In genomic region chr11:117807482-117808272, GRCh38 we compare ENCODE assay signal across 8 cellular contexts. TPM values are rescaled to one million over a fixed set of nuclear protein-coding genes. Genes with fewer than 3 reads are reported as not detected.
A peak's percentile ranks its signal among the peaks of the same experiment; 100 is the strongest.
DNase-seq lines count a peak whose midpoint lies in the region; ATAC-seq, FAIRE-seq and TF ChIP-seq lines count a peak whose summit lies in the region.

No MANE protein-coding gene starts in this region.

- no peaks in the 10 kb centered on the region for H3K27me3 ChIP-seq in SJCRH30
- H3K27me3 ChIP-seq in gastroesophageal sphincter, result peaks cover 38% of the 10 kb centered on the region
- H3K27me3 ChIP-seq in ovary, result no peaks in the 10 kb centered on the region

- H3K4me1 ChIP-seq in SJCRH30 (no peaks in the 10 kb centered on the region), gastroesophageal sphincter (peaks cover 0 to 17% (median 0%) of the 10 kb centered on the region in 3 donors), ovary (ENCODE audit: insufficient read depth) (peaks cover 4% of the 10 kb centered on the region)

- H3K4me3 ChIP-seq in SJCRH30 (no peak overlapping the region), gastroesophageal sphincter (no peak overlapping the region), ovary (no peak overlapping the region)

- DNase-seq in D721Med (ENCODE audit: insufficient read length, low spot score) (no peak), HTR-8/SVneo (ENCODE audit: insufficient read length, low spot score) (peak; percentile 63), SJCRH30 (peak; percentile 33 to 69), ovary (peak; percentile 60 to 86 (median 82)), urothelium cell line (ENCODE audit: low spot score) (peak; percentile 56), cortex of kidney (lab: John Stamatoyannopoulos, UW) (no peak)
- peak; percentile 48 to 74 (median 55) for DNase-seq in activated naive CD4-positive, alpha-beta T cell (lab: John Stamatoyannopoulos, UW)

- no peak overlapping the region for H3K27ac ChIP-seq in SJCRH30
- no peak overlapping the region for H3K27ac ChIP-seq in gastroesophageal sphincter
- H3K27ac ChIP-seq in ovary, result no peak overlapping the region

- H3K36me3 ChIP-seq in SJCRH30, result no peaks in the 10 kb centered on the region
- H3K36me3 ChIP-seq in gastroesophageal sphincter, result no peaks in the 10 kb centered on the region
- H3K36me3 ChIP-seq in ovary, result no peaks in the 10 kb centered on the region

- FAIRE-seq in D721Med (lab: Jason Lieb, UNC) (no peak), HTR-8/SVneo (lab: Jason Lieb, UNC) (no peak), urothelium cell line (lab: Jason Lieb, UNC) (no peak)

- TF ChIP-seq EP300 in gastroesophageal sphincter (IDR thresholded peaks at IDR 0.05) (no peak), ovary (IDR thresholded peaks at IDR 0.05) (no peak)

- 21 to 38% methylated on average over 4 of the region's 20 CpGs for WGBS in gastroesophageal sphincter (ENCODE audit: low coverage in 1 of 2), 2 donors
- 53 to 57% (median 55%) methylated on average over 20 of the region's 20 CpGs for WGBS in ovary, 3 donors

- H3K9me3 ChIP-seq in SJCRH30 (replicated peaks) (no peaks in the 10 kb centered on the region), gastroesophageal sphincter (no peaks in the 10 kb centered on the region), ovary (no peaks in the 10 kb centered on the region)

- intact Hi-C loops in ovary (cut with DNase I), result loop anchor here in 3 of 4 donors (5.0 to 10.0 kb wide), 3 partner anchors 245 to 383 kb away; no protein-coding TSS in a partner anchor

- TF ChIP-seq CTCF in D721Med (IDR thresholded peaks at IDR 0.05; ENCODE audit: insufficient read depth, missing control alignments) (peak; percentile 82), gastroesophageal sphincter (IDR thresholded peaks at IDR 0.05) (peak in 3 of 4 experiments; percentile 84 to 90 (median 90)), ovary (IDR thresholded peaks at IDR 0.05) (peak; percentile 72 to 87 (median 86))

- TF ChIP-seq POLR2A in gastroesophageal sphincter (IDR thresholded peaks at IDR 0.05) (no peak), ovary (IDR thresholded peaks at IDR 0.05) (no peak)

- peak; percentile 50 for ATAC-seq in gastroesophageal sphincter

RNA-seq across cellular contexts. Expression of gene DSCAML1, which starts 10.7 kb away (rescaled TPM):
- total RNA-seq in SJCRH30 (2014; rRNA removed; shearing (Covaris generic)), result not detected in 2 replicates
- total RNA-seq in gastroesophageal sphincter, result 1 to 10 TPM in 1 of 4 donors, under 1 TPM in 3; 0.35 to 2.5 (median 0.73) TPM
- 10 to 100 TPM in 5 of 7 donors, 1 to 10 TPM in 2; 2.3 to 16.5 (median 12.7) TPM for total RNA-seq in ovary
- polyA plus RNA-seq in ovary, result 1 to 10 TPM in 1 of 2 donors, under 1 TPM in 1; 0.77 to 2.2 TPM

RNA-seq across cellular contexts. Expression of gene FXYD2, which starts 16.9 kb away (rescaled TPM):
- 0.14 and 0.15 TPM in 2 replicates for total RNA-seq in SJCRH30 (2014; rRNA removed; shearing (Covaris generic))
- total RNA-seq in gastroesophageal sphincter (1 to 10 TPM in 2 of 4 donors, under 1 TPM in 2; 0.50 to 3.0 (median 1.2) TPM), ovary (10 to 100 TPM in 5 of 7 donors, 1 to 10 TPM in 2; 3.2 to 23.1 (median 14.7) TPM)
- polyA plus RNA-seq in ovary, result 1 to 10 TPM; 1.7 to 5.0 TPM

Comparison
In these comparisons a context has a peak if more than half of its experiments do, and no peak if none do; other contexts are left out.
1. DNase-seq: peak in HTR-8/SVneo (single experiment), SJCRH30 (2 of 2), activated naive CD4-positive, alpha-beta T cell (4 of 4), ovary (5 of 5) and urothelium cell line (single experiment); none in D721Med (single experiment) and cortex of kidney (single experiment).
2. Peak in every context shown above with its lines, with median percentiles within 50 percentile points of each other: CTCF ChIP-seq.